22 cellular contexts compared by ENCODE assay signal in genomic region chr3:16401273-16401672, GRCh38.
A peak's percentile ranks its signal among the peaks of the same experiment; 100 is the strongest.
DNase-seq lines count a peak whose midpoint lies in the region; ATAC-seq and TF ChIP-seq lines count a peak whose summit lies in the region.
"Had no signal": no experiment of that assay in that cellular context is flagged by ENCODE, and none has a peak within 500 bp of the region (broad histone marks: within the 10 kb centered on the region; RNA-seq: fewer than 3 reads in every experiment).

No MANE protein-coding gene starts in this region.

- H3K27me3 Mint-ChIP-seq in T-helper 1 cell treated with Interleukin-12 subunit alpha and Interleukin-12 subunit beta and Interleukin-4 antibody, amounts not matched to agents 30 μg/mL and 1 μg/mL, for 36 hours (ENCODE audit: low read depth) = no peaks in the 10 kb centered on the region
- H3K27me3 Mint-ChIP-seq: B cell had no signal

- peaks cover 48% of the 10 kb centered on the region for H3K36me3 Mint-ChIP-seq in T-helper 1 cell treated with Interleukin-12 subunit alpha and Interleukin-12 subunit beta and Interleukin-4 antibody, amounts not matched to agents 30 μg/mL and 1 μg/mL, for 36 hours (ENCODE audit: low read depth)

- H3K79me2 ChIP-seq in Karpas-422 (ENCODE audit: low read length) = peaks cover 88% of the 10 kb centered on the region

- in situ Hi-C loops in gastrocnemius medialis (cut with MboI; ENCODE audit: low sequenced_read_pairs in 4 of 4) = no loop called here

- H3K9me2 ChIP-seq in Karpas-422 (replicated peaks; ENCODE audit: insufficient read depth, low read length) = no peaks in the 10 kb centered on the region
- H3K9me2 ChIP-seq: SK-N-SH had no signal

- no peak overlapping the region for H3K9ac ChIP-seq in Karpas-422 (ENCODE audit: low read length)
- H3K9ac ChIP-seq: SK-N-SH had no signal

- intact Hi-C loops in gastrocnemius medialis (cut with DNase I; ENCODE audit: low total_unique reads) = no loop called here

- H3K4me1 Mint-ChIP-seq in T-helper 1 cell treated with Interleukin-12 subunit alpha and Interleukin-12 subunit beta and Interleukin-4 antibody, amounts not matched to agents 30 μg/mL and 1 μg/mL, for 36 hours (ENCODE audit: low read depth) = peaks cover 28% of the 10 kb centered on the region

- H3K4me3 ChIP-seq in Karpas-422 (ENCODE audit: low read length) (no peak overlapping the region), gastrocnemius medialis (no peak overlapping the region)
- H3K4me3 ChIP-seq: left lung, mucosa of descending colon, tibial artery had no signal

- no peak overlapping the region for H3K4me2 ChIP-seq in Karpas-422 (ENCODE audit: low read depth, low read length, poor library complexity, severe bottlenecking)
- H3K4me2 ChIP-seq: SK-N-SH had no signal

- DNase-seq in T-helper 1 cell = no peak
- no peak for DNase-seq in Karpas-422
- peak; percentile 51 for DNase-seq in fibroblast of gingiva (ENCODE audit: low read depth)
- no peak for DNase-seq in gastrocnemius medialis
- no peak for DNase-seq in NCI-H510A (lab: John Stamatoyannopoulos, UW)
- DNase-seq: activated CD4-positive, alpha-beta T cell treated with anti-CD3 and anti-CD28 coated beads, Interleukin-2, amount 50 U/mL, for 4 hours; activated T-cell treated with anti-CD3 and anti-CD28 coated beads for 4 hours; brain microvascular endothelial cell; EL; left lung; mucosa of descending colon; NCI-H187 treated with DMSO at 0.1 percent for 48 hours; NK-92 treated with Interleukin-12 subunit alpha and Interleukin-12 subunit beta, amount 100 ng/mL, for 24 hours; SK-N-SH; stimulated activated naive CD4-positive, alpha-beta T cell treated with Interleukin-2 at 50 U/mL for 16 hours; tibial artery had no signal

- H3K9me3 Mint-ChIP-seq in T-helper 1 cell treated with Interleukin-12 subunit alpha and Interleukin-12 subunit beta and Interleukin-4 antibody, amounts not matched to agents 30 μg/mL and 1 μg/mL, for 36 hours = no peaks in the 10 kb centered on the region

- peaks cover 61% of the 10 kb centered on the region for H3K36me3 ChIP-seq in Karpas-422 (ENCODE audit: insufficient read depth, low read length)
- no peaks in the 10 kb centered on the region for H3K36me3 ChIP-seq in gastrocnemius medialis
- H3K36me3 ChIP-seq: brain microvascular endothelial cell, left lung, tibial artery had no signal

- peaks cover 7% of the 10 kb centered on the region; the same call in 1 of the 2 replicates for H4K20me1 ChIP-seq in Karpas-422 (ENCODE audit: insufficient read depth, low read depth, low read length)

- H3K27ac Mint-ChIP-seq in T-helper 1 cell treated with Interleukin-12 subunit alpha and Interleukin-12 subunit beta and Interleukin-4 antibody, amounts not matched to agents 30 μg/mL and 1 μg/mL, for 36 hours = peak overlapping the region; percentile 3
- H3K27ac Mint-ChIP-seq: B cell had no signal

- ATAC-seq in gastrocnemius medialis (no peak), GM18517 (IDR thresholded peaks at IDR 0.05; ENCODE audit: unreplicated experiment) (no peak), GM18858 (IDR thresholded peaks at IDR 0.05; ENCODE audit: unreplicated experiment) (no peak)
- ATAC-seq: left lung had no signal

- H3K27ac ChIP-seq in Karpas-422 (ENCODE audit: low read length) = 0 out of 2 replicates have a peak overlapping the region, but pooled peaks have one; percentile 46
- H3K27ac ChIP-seq in gastrocnemius medialis = peak overlapping the region in 3 of 4 donors; percentile 26 to 62 (median 39)
- H3K27ac ChIP-seq: 22Rv1, brain microvascular endothelial cell, epithelial cell of prostate, left lung had no signal

- TF ChIP-seq POLR2A in gastrocnemius medialis (IDR thresholded peaks at IDR 0.05) = no peak

- H3K4me1 ChIP-seq in Karpas-422 (ENCODE audit: low read length) (peaks cover 28% of the 10 kb centered on the region), gastrocnemius medialis (peaks cover 8 to 19% of the 10 kb centered on the region in 2 donors)

- H3K27me3 ChIP-seq in Karpas-422 (ENCODE audit: low read length) (no peaks in the 10 kb centered on the region), gastrocnemius medialis (no peaks in the 10 kb centered on the region)
- H3K27me3 ChIP-seq: brain microvascular endothelial cell, left lung, tibial artery had no signal

- no peak overlapping the region for H3K4me3 Mint-ChIP-seq in T-helper 1 cell treated with Interleukin-12 subunit alpha and Interleukin-12 subunit beta and Interleukin-4 antibody, amounts not matched to agents 30 μg/mL and 1 μg/mL, for 36 hours
- H3K4me3 Mint-ChIP-seq: B cell had no signal

- no peak for TF ChIP-seq CTCF in gastrocnemius medialis (IDR thresholded peaks at IDR 0.05 in 4 of 5, conservative IDR thresholded peaks at IDR 0.05 in 1 of 5)

- H2AFZ ChIP-seq in Karpas-422 (ENCODE audit: low read length) = no peak overlapping the region

- H3K9me3 ChIP-seq in Karpas-422 (ENCODE audit: low read length) (no peaks in the 10 kb centered on the region), gastrocnemius medialis (no peaks in the 10 kb centered on the region)
- H3K9me3 ChIP-seq: left lung, mucosa of descending colon, SK-N-SH, tibial artery had no signal
